ENCODE assay signal across 10 cellular contexts in genomic region chr3:62109534-62109933, GRCh38.
DNase-seq lines count a peak whose midpoint lies in the region; ATAC-seq and TF ChIP-seq lines count a peak whose summit lies in the region.
"Had no signal": no experiment of that assay in that cellular context is flagged by ENCODE, and none has a peak within 500 bp of the region (broad histone marks: within the 10 kb centered on the region; RNA-seq: fewer than 3 reads in every experiment).

No MANE protein-coding gene starts in this region.

- POLR2A ChIA-PET in Caco-2 (lab: Charles Lee): no interaction called here

- peak; percentile 81 for ATAC-seq in left lung
- ATAC-seq: natural killer cell had no signal

- TF ChIP-seq CTCF in Caco-2 (IDR thresholded peaks at IDR 0.05; ENCODE audit: insufficient read depth in 1 of 2, low read depth in 1 of 2, low read length in 1 of 2, severe bottlenecking in 1 of 2, unreplicated experiment in 1 of 2): no peak
- TF ChIP-seq CTCF in cardiac fibroblast (IDR thresholded peaks at IDR 0.05; ENCODE audit: low read depth, low read length): peak; percentile 60
- TF ChIP-seq CTCF in left lung (IDR thresholded peaks at IDR 0.05): no peak
- TF ChIP-seq CTCF in vagina (IDR thresholded peaks at IDR 0.05): no peak
- no peak for TF ChIP-seq CTCF in GM10266 (IDR thresholded peaks at IDR 0.05; ENCODE audit: control insufficient read depth, insufficient read depth, low read depth, missing control alignments)
- no peak for TF ChIP-seq CTCF in mesothelial cell of epicardium (IDR thresholded peaks at IDR 0.05; ENCODE audit: unreplicated experiment)

- H3K9me3 ChIP-seq in Caco-2: no peaks in the 10 kb centered on the region
- H3K9me3 ChIP-seq in left lung: no peaks in the 10 kb centered on the region
- H3K9me3 ChIP-seq in vagina: no peaks in the 10 kb centered on the region

- no peak for TF ChIP-seq POLR2A in vagina (IDR thresholded peaks at IDR 0.05)

- peak in 1 of 2 experiments; percentile 20 for DNase-seq in Caco-2
- DNase-seq in LHCN-M2 (ENCODE audit: low read depth): peak; percentile 99
- DNase-seq in cardiac fibroblast (ENCODE audit: low read depth in 2 of 2): peak; percentile 97
- DNase-seq in left lung: peak in 1 of 2 donors; percentile 34
- DNase-seq in vagina (ENCODE audit: extremely low spot score in 2 of 2): no peak
- DNase-seq in GM10266 (ENCODE audit: extremely low spot score): no peak
- no peak for DNase-seq in mesothelial cell of epicardium (ENCODE audit: low spot score in 2 of 2, unreplicated experiment in 2 of 2)
- no peak for DNase-seq in T-helper 1 cell
- DNase-seq: natural killer cell, OCI-M1 had no signal

- no peaks in the 10 kb centered on the region for H3K27me3 ChIP-seq in Caco-2 (replicated peaks; ENCODE audit: control insufficient read depth, insufficient read depth, low read length)
- H3K27me3 ChIP-seq in left lung: no peaks in the 10 kb centered on the region
- no peaks in the 10 kb centered on the region for H3K27me3 ChIP-seq in vagina

- H3K36me3 ChIP-seq in Caco-2 (ENCODE audit: control insufficient read depth, insufficient read depth, low read length) (no peaks in the 10 kb centered on the region), left lung (no peaks in the 10 kb centered on the region), vagina (no peaks in the 10 kb centered on the region)

- H3K27ac Mint-ChIP-seq in Caco-2 (ENCODE audit: unreplicated experiment) (peak overlapping the region; percentile 39), mesothelial cell of epicardium (no peak overlapping the region)
- H3K27ac Mint-ChIP-seq: natural killer cell had no signal

- no peaks in the 10 kb centered on the region for H3K4me1 ChIP-seq in Caco-2
- no peaks in the 10 kb centered on the region for H3K4me1 ChIP-seq in left lung
- no peaks in the 10 kb centered on the region for H3K4me1 ChIP-seq in vagina

- H3K4me1 Mint-ChIP-seq in Caco-2 (ENCODE audit: low read depth, unreplicated experiment) (peaks cover 6% of the 10 kb centered on the region), mesothelial cell of epicardium (peaks cover under 1% of the 10 kb centered on the region)
- H3K4me1 Mint-ChIP-seq: natural killer cell had no signal

- no peaks in the 10 kb centered on the region for H3K27me3 Mint-ChIP-seq in Caco-2 (ENCODE audit: insufficient read depth, unreplicated experiment)
- no peaks in the 10 kb centered on the region for H3K27me3 Mint-ChIP-seq in mesothelial cell of epicardium (ENCODE audit: low read depth)

- no TSS peak for BruUV-seq in Caco-2 (replicated peaks; lab: Mats Ljungman, UMichigan)

- intact Hi-C loops in Caco-2 (cut with micrococcal nuclease; ENCODE audit: unreplicated experiment): no loop called here
- intact Hi-C loops in left lung (cut with DNase I): no loop called here
- intact Hi-C loops in vagina (cut with DNase I): no loop called here

- H3K4me3 ChIP-seq in Caco-2 (ENCODE audit: low read depth, low read length): no peak overlapping the region
- no peak overlapping the region for H3K4me3 ChIP-seq in cardiac fibroblast (replicated peaks in 1 of 2; ENCODE audit: low read depth in 2 of 2, low read length in 2 of 2)
- no peak overlapping the region for H3K4me3 ChIP-seq in left lung
- no peak overlapping the region for H3K4me3 ChIP-seq in vagina

- H3K27ac ChIP-seq in left lung (no peak overlapping the region), vagina (no peak overlapping the region)

- H3K36me3 Mint-ChIP-seq in Caco-2 (ENCODE audit: insufficient read depth, unreplicated experiment) (peaks cover 6% of the 10 kb centered on the region), mesothelial cell of epicardium (peaks cover 13% of the 10 kb centered on the region)

- CTCF ChIA-PET in Caco-2 (lab: Charles Lee): interaction anchor here (0.6 kb wide), 1 partner anchor 102 kb away, joined by 3 read pairs; no protein-coding TSS in a partner anchor

- H3K4me3 Mint-ChIP-seq in Caco-2 (ENCODE audit: unreplicated experiment) (no peak overlapping the region), mesothelial cell of epicardium (no peak overlapping the region)
- H3K4me3 Mint-ChIP-seq: natural killer cell had no signal

- H3K9me3 Mint-ChIP-seq in Caco-2 (ENCODE audit: unreplicated experiment) (no peaks in the 10 kb centered on the region), mesothelial cell of epicardium (peaks cover 21% of the 10 kb centered on the region)

Comparison
In these comparisons a context has a peak if more than half of its experiments do, and no peak if none do; other contexts are left out.
1. DNase-seq: peak in LHCN-M2 (single experiment) and cardiac fibroblast (2 of 2); none in vagina (0 of 2), GM10266 (single experiment), mesothelial cell of epicardium (0 of 2) and T-helper 1 cell (0 of 5).